In the genomic region with DNA sequence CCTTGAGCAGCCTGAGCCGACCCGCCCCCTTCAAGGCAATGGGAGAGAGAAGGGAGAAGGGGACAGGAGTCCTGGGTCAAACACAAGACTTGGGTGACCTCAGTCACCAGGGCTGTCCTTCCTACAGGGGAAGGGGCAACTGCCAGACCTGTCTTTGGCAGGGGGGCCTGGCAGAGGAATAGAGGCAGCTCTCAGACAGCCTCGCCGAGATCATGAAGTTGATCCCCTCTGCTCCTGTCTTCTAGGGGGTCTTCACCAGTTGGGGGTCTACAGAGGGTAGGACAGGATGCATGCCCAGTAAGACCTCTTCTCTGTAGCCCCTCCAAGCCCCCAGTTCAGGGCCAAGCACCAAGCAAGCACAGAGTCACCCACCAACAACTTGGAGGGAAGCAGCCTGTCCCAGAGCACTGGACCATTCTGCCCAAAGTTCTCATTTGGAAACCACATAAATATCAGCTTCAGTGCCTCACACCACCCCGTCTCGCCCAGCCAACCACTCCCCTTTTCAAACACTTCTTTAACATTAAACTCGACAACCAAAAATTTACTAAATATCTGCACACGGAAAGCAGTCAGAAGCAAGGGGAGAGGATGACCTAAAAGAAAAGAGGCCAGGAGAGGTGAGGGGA, we compare ENCODE assay signal across 8 cellular contexts. TPM values are rescaled to one million over a fixed set of nuclear protein-coding genes. Genes with fewer than 3 reads are reported as not detected.
DNase-seq lines count a peak whose midpoint lies in the region; ATAC-seq and TF ChIP-seq lines count a peak whose summit lies in the region.
"Had no signal": no experiment of that assay in that cellular context is flagged by ENCODE, and none has a peak within 500 bp of the region (broad histone marks: within the 10 kb centered on the region; RNA-seq: fewer than 3 reads in every experiment).

No MANE protein-coding gene starts in this region.

- H3K4me1 Mint-ChIP-seq in memory B cell = peaks cover 23% of the 10 kb centered on the region
- peaks cover 19% of the 10 kb centered on the region for H3K4me1 Mint-ChIP-seq in activated CD4-positive, alpha-beta T cell treated with anti-CD3 and anti-CD28 coated beads for 36 hours

- H3K4me3 ChIP-seq in heart left ventricle (peak overlapping the region in 9 of 12 donors; percentile 47 to 71 (median 60)), uterus (peak overlapping the region in 1 of 2 donors; percentile 29), HAP-1 (no peak overlapping the region)

- H3K9me3 ChIP-seq in heart left ventricle = no peaks in the 10 kb centered on the region
- H3K9me3 ChIP-seq in uterus = no peaks in the 10 kb centered on the region
- no peaks in the 10 kb centered on the region for H3K9me3 ChIP-seq in HAP-1

- no peak overlapping the region for H3K27ac Mint-ChIP-seq in memory B cell
- H3K27ac Mint-ChIP-seq in activated CD4-positive, alpha-beta T cell treated with anti-CD3 and anti-CD28 coated beads for 36 hours = no peak overlapping the region

- H3K27me3 ChIP-seq in heart left ventricle = peaks cover 0 to 6% (median 0%) of the 10 kb centered on the region in 9 donors
- no peaks in the 10 kb centered on the region for H3K27me3 ChIP-seq in uterus
- no peaks in the 10 kb centered on the region for H3K27me3 ChIP-seq in HAP-1 (ENCODE audit: low read depth)

- in situ Hi-C loops in HAP-1 (cut with MboI; ENCODE audit: low sequenced_read_pairs) = no loop called here

- no peak for TF ChIP-seq CTCF in heart left ventricle (IDR thresholded peaks at IDR 0.05)
- no peak for TF ChIP-seq CTCF in uterus (IDR thresholded peaks at IDR 0.05)

- no peaks in the 10 kb centered on the region for H3K36me3 Mint-ChIP-seq in memory B cell
- no peaks in the 10 kb centered on the region for H3K36me3 Mint-ChIP-seq in activated CD4-positive, alpha-beta T cell treated with anti-CD3 and anti-CD28 coated beads for 36 hours (ENCODE audit: low read depth)

- H3K4me3 Mint-ChIP-seq in memory B cell = peak overlapping the region; percentile 72
- H3K4me3 Mint-ChIP-seq in activated CD4-positive, alpha-beta T cell treated with anti-CD3 and anti-CD28 coated beads for 36 hours = no peak overlapping the region

- ATAC-seq in heart left ventricle (no peak), Right ventricle myocardium inferior (no peak), memory B cell (ENCODE audit: low read depth) (peak; percentile 37)
- no peak for ATAC-seq in activated CD4-positive, alpha-beta T cell treated with anti-CD3 and anti-CD28 coated beads for 36 hours

- POLR2A ChIA-PET in activated CD4-positive, alpha-beta T cell treated with anti-CD3 and anti-CD28 coated beads for 36 hours (lab: Charles Lee) = no interaction called here

- H3K36me3 ChIP-seq in heart left ventricle = peaks cover 0 to 22% (median 13%) of the 10 kb centered on the region in 9 donors
- no peaks in the 10 kb centered on the region for H3K36me3 ChIP-seq in uterus
- H3K36me3 ChIP-seq in HAP-1 (replicated peaks) = no peaks in the 10 kb centered on the region

- TF ChIP-seq POLR2A in heart left ventricle (IDR thresholded peaks at IDR 0.05) (no peak), uterus (IDR thresholded peaks at IDR 0.05) (no peak)

- WGBS in heart left ventricle, 4 donors = 57 to 71% (median 65%) methylated on average over 6 to 8 of the region's 8 CpGs

- H3K27ac ChIP-seq in heart left ventricle (peak overlapping the region in 3 of 12 donors; percentile 59 to 75 (median 61)), uterus (peak overlapping the region; percentile 55 to 66)

- H3K4me1 ChIP-seq in heart left ventricle = peaks cover 3 to 51% (median 34%) of the 10 kb centered on the region in 12 donors
- H3K4me1 ChIP-seq in uterus = peaks cover 0 to 9% of the 10 kb centered on the region in 2 donors
- H3K4me1 ChIP-seq in HAP-1 = peaks cover 3% of the 10 kb centered on the region; the same call in 1 of the 2 replicates

- no peaks in the 10 kb centered on the region for H3K9me3 Mint-ChIP-seq in memory B cell
- no peaks in the 10 kb centered on the region for H3K9me3 Mint-ChIP-seq in activated CD4-positive, alpha-beta T cell treated with anti-CD3 and anti-CD28 coated beads for 36 hours (ENCODE audit: low read depth)

- intact Hi-C loops in heart left ventricle (cut with DNase I) = loop anchor here in 7 of 10 donors (5.0 kb wide), 2 partner anchors 34 to 39 kb away; no protein-coding TSS in a partner anchor
- intact Hi-C loops in Right ventricle myocardium inferior (cut with DNase I) = loop anchor here (5.0 kb wide), 1 partner anchor 39 kb away; no protein-coding TSS in a partner anchor
- intact Hi-C loops in uterus (cut with DNase I; ENCODE audit: low total_unique reads) = no loop called here
- intact Hi-C loops in activated CD4-positive, alpha-beta T cell treated with anti-CD3 and anti-CD28 coated beads for 36 hours (cut with DNase I, micrococcal nuclease) = no loop called here

- CTCF ChIA-PET in activated CD4-positive, alpha-beta T cell treated with anti-CD3 and anti-CD28 coated beads for 36 hours (lab: Charles Lee) = interaction anchor here (0.6 to 1.1 kb wide), 2 partner anchors 11 to 61 kb away, joined by 3 read pairs; no protein-coding TSS in a partner anchor

- H3K27me3 Mint-ChIP-seq in memory B cell = peaks cover 4% of the 10 kb centered on the region
- no peaks in the 10 kb centered on the region for H3K27me3 Mint-ChIP-seq in activated CD4-positive, alpha-beta T cell treated with anti-CD3 and anti-CD28 coated beads for 36 hours

- DNase-seq in heart left ventricle (no peak), Right ventricle myocardium inferior (ENCODE audit: missing footprints) (no peak), memory B cell (ENCODE audit: low spot score in 2 of 2) (no peak), uterus (no peak), HAP-1 (ENCODE audit: low spot score in 2 of 2) (no peak)
- DNase-seq in activated CD4-positive, alpha-beta T cell treated with anti-CD3 and anti-CD28 coated beads for 36 hours = no peak
- DNase-seq: NCI-H2171, SW 1271 had no signal

RNA-seq across cellular contexts. Expression of gene DOK4, which starts 7.8 kb away (rescaled TPM):
- total RNA-seq in heart left ventricle (10 to 100 TPM in 3 of 9 donors, 1 to 10 TPM in 6; 6.4 to 14.8 (median 7.9) TPM), Right ventricle myocardium inferior (8.4 TPM), uterus (10 to 100 TPM in 3 of 4 donors, 1 to 10 TPM in 1; 1.8 to 31.6 (median 24.5) TPM)
- polyA plus RNA-seq in heart left ventricle = 1 to 10 TPM; 5.9 to 6.7 TPM
- total RNA-seq in activated CD4-positive, alpha-beta T cell treated with anti-CD3 and anti-CD28 coated beads for 36 hours = 1 to 10 TPM; 5.7 to 6.7 TPM

RNA-seq across cellular contexts. Expression of gene POLR2C, which starts 16.0 kb away (rescaled TPM):
- total RNA-seq in heart left ventricle = 10 to 100 TPM; 37.4 to 99.8 (median 48.7) TPM
- 10 to 100 TPM; 19.9 to 69.4 TPM for polyA plus RNA-seq in heart left ventricle
- total RNA-seq in Right ventricle myocardium inferior = 37.1 TPM
- total RNA-seq in uterus = 100 to 1,000 TPM in 2 of 4 donors, 10 to 100 TPM in 2; 64.3 to 460 (median 104) TPM
- total RNA-seq in activated CD4-positive, alpha-beta T cell treated with anti-CD3 and anti-CD28 coated beads for 36 hours = 10 to 100 TPM; 54.3 to 57.1 TPM

RNA-seq across cellular contexts. Expression of gene COQ9, which starts 31.2 kb away (rescaled TPM):
- total RNA-seq in heart left ventricle (100 to 1,000 TPM; 126 to 331 (median 191) TPM), Right ventricle myocardium inferior (215 TPM), uterus (10 to 100 TPM; 11.5 to 39.1 (median 23.6) TPM)
- 100 to 1,000 TPM; 156 to 436 TPM for polyA plus RNA-seq in heart left ventricle
- total RNA-seq in activated CD4-positive, alpha-beta T cell treated with anti-CD3 and anti-CD28 coated beads for 36 hours = 10 to 100 TPM; 39.4 to 52.1 TPM

RNA-seq across cellular contexts. Expression of gene CIAPIN1, which starts 31.3 kb away (rescaled TPM):
- total RNA-seq in heart left ventricle = 10 to 100 TPM; 41.0 to 73.2 (median 51.7) TPM
- polyA plus RNA-seq in heart left ventricle = 10 to 100 TPM; 22.4 to 73.2 TPM
- 43.7 TPM for total RNA-seq in Right ventricle myocardium inferior
- total RNA-seq in uterus = 10 to 100 TPM in 3 of 4 donors, 1 to 10 TPM in 1; 9.7 to 49.0 (median 26.7) TPM
- 10 to 100 TPM; 41.7 to 42.6 TPM for total RNA-seq in activated CD4-positive, alpha-beta T cell treated with anti-CD3 and anti-CD28 coated beads for 36 hours

RNA-seq across cellular contexts. Expression of gene CCDC102A, which starts 57.9 kb away (rescaled TPM):
- total RNA-seq in heart left ventricle (10 to 100 TPM in 2 of 9 donors, 1 to 10 TPM in 7; 3.3 to 17.0 (median 6.8) TPM), Right ventricle myocardium inferior (10.9 TPM), uterus (10 to 100 TPM in 3 of 4 donors, 1 to 10 TPM in 1; 8.7 to 23.6 (median 22.0) TPM)
- polyA plus RNA-seq in heart left ventricle = 1 to 10 TPM; 4.4 to 8.1 TPM
- total RNA-seq in activated CD4-positive, alpha-beta T cell treated with anti-CD3 and anti-CD28 coated beads for 36 hours = 1 to 10 TPM; 8.8 to 9.0 TPM

Comparison
In these comparisons a context has a peak if more than half of its experiments do, and no peak if none do; other contexts are left out.
1. intact Hi-C loops: an anchor here in heart left ventricle (5.0 kb wide) and Right ventricle myocardium inferior (5.0 kb wide); none called in uterus and activated CD4-positive, alpha-beta T cell treated with anti-CD3 and anti-CD28 coated beads for 36 hours.